Comparison of ENCODE assay signal across 9 cellular contexts in the genomic region with DNA sequence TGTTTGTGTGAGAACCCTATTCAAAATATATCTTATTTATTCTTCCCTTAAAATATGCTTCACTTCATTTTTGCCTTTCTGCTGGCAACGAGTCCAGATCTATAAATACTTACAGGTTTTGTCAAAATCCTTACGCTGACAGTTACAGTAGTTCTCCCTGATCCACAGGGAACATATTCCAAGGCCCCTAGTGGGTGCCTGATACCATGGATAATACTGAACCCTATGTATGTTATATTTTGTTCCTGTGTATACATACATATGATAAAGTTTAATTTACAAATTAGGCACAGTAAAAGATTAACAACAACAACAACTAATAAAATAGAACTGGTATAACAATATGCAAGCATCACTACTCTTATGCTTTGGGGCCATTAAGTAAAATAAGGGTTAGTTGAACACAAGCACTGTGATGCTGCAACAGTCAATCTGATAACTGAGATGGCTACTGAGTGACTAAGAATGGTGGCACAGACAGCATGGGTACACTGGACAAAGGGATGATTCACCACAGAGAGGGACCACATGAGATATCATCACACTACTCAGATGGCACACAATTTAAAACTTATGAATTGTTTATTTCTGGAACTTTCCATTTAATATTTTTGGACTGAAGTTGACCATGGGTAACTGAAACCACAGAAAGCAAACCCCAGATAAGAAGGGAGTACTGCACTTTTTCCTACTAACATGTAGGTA. TPM values are rescaled to one million over a fixed set of nuclear protein-coding genes. Genes with fewer than 3 reads are reported as not detected.
DNase-seq lines count a peak whose midpoint lies in the region; ATAC-seq, FAIRE-seq and TF ChIP-seq lines count a peak whose summit lies in the region.
"Had no signal": no experiment of that assay in that cellular context is flagged by ENCODE, and none has a peak within 500 bp of the region (broad histone marks: within the 10 kb centered on the region; RNA-seq: fewer than 3 reads in every experiment).

No MANE protein-coding gene starts in this region.

- WGBS in pancreas, 2 donors = 85 to 91% methylated on average over 2 of the region's 2 CpGs

- peak overlapping the region; percentile 8 for H3K4me3 ChIP-seq in adipocyte (ENCODE audit: low read length)
- H3K4me3 ChIP-seq in pancreas = no peak overlapping the region
- H3K4me3 ChIP-seq: right lobe of liver had no signal

- H3K9me3 ChIP-seq in adipocyte (ENCODE audit: control insufficient read depth, low read length) = no peaks in the 10 kb centered on the region
- H3K9me3 ChIP-seq in pancreas = no peaks in the 10 kb centered on the region
- H3K9me3 ChIP-seq: right lobe of liver had no signal

- DNase-seq in adipocyte (ENCODE audit: low read depth) (peak; percentile 69), pancreas (no peak), posterior vena cava (ENCODE audit: low spot score) (no peak), T-helper 9 cell (no peak)
- no peak for DNase-seq in NK-92 treated with Interleukin-12 subunit alpha and Interleukin-12 subunit beta, amount 100 ng/mL, for 24 hours (lab: John Stamatoyannopoulos, UW)
- DNase-seq: right lobe of liver had no signal

- H3K36me3 ChIP-seq in adipocyte (ENCODE audit: control insufficient read depth, insufficient read depth, low read length, severe bottlenecking) = no peaks in the 10 kb centered on the region
- H3K36me3 ChIP-seq in pancreas = no peaks in the 10 kb centered on the region
- H3K36me3 ChIP-seq: right lobe of liver had no signal

- no peak overlapping the region for H3K9ac ChIP-seq in adipocyte (ENCODE audit: low read length)

- ATAC-seq in GM18858 (IDR thresholded peaks at IDR 0.05; ENCODE audit: unreplicated experiment) = peak; percentile 73
- ATAC-seq in HG02763 (IDR thresholded peaks at IDR 0.05; ENCODE audit: unreplicated experiment) = peak; percentile 61
- ATAC-seq in pancreas = peak in 2 of 4 donors; percentile 31 to 46
- ATAC-seq in HG02970 (IDR thresholded peaks at IDR 0.05; ENCODE audit: low FRiP score, unreplicated experiment) = no peak

- no peak for TF ChIP-seq CTCF in pancreas (IDR thresholded peaks at IDR 0.05)

- intact Hi-C loops in pancreas (cut with DNase I) = no loop called here
- intact Hi-C loops in posterior vena cava (cut with DNase I) = no loop called here

- H3K27me3 ChIP-seq in adipocyte (replicated peaks; ENCODE audit: control insufficient read depth, insufficient read depth, low read length) (no peaks in the 10 kb centered on the region), pancreas (no peaks in the 10 kb centered on the region)
- H3K27me3 ChIP-seq: right lobe of liver had no signal

- no peak overlapping the region for H3K27ac ChIP-seq in pancreas
- H3K27ac ChIP-seq: right lobe of liver had no signal

- H3K4me1 ChIP-seq in adipocyte (ENCODE audit: control insufficient read depth, insufficient read depth, low read length) (peaks cover 31% of the 10 kb centered on the region), pancreas (no peaks in the 10 kb centered on the region)
- H3K4me1 ChIP-seq: right lobe of liver had no signal

- FAIRE-seq in pancreas (lab: Jason Lieb, UNC) = peak; percentile 9

RNA-seq across cellular contexts. Expression of a gene that starts 29.4 kb away (rescaled TPM):
- total RNA-seq in pancreas (10 to 100 TPM; 13.3 to 23.2 (median 17.7) TPM), posterior vena cava (100 to 1,000 TPM in 1 of 2 donors, 10 to 100 TPM in 1; 60.6 to 100 TPM)
- polyA plus RNA-seq in pancreas = 10 to 100 TPM; 12.7 to 14.6 TPM
